In the genomic region with DNA sequence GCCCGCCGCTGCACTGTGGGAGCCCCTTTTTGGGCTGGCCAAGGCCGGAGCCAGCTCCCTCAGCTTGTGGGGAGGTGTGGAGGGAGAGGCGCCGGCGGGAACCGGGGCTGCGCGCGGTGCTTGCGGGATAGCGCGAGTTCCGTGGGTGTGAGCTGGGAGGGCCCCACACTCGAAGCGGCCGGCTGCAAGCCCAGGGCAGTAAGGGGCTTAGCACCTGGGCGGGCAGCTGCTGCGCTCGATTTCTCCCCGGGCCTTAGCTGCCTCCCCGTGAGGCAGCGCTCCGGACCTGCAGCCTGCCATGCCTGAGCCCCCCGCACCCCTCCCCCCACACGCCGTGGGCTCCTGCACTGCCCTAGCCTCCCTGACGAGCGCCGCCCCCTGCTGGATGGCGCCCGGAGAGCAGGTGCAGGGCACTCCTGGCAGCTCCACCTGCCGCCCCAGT, we compare ENCODE assay signal across 30 cellular contexts.
DNase-seq lines count a peak whose midpoint lies in the region; ATAC-seq and TF ChIP-seq lines count a peak whose summit lies in the region.
"Had no signal": no experiment of that assay in that cellular context is flagged by ENCODE, and none has a peak within 500 bp of the region (broad histone marks: within the 10 kb centered on the region; RNA-seq: fewer than 3 reads in every experiment).

No MANE protein-coding gene starts in this region.

- no peak overlapping the region for H3K27ac ChIP-seq in DND-41 (ENCODE audit: low read length)
- H3K27ac ChIP-seq in HUES6 (ENCODE audit: low read depth, low read length), result no peak overlapping the region
- H3K27ac ChIP-seq in hepatocyte, result no peak overlapping the region
- H3K27ac ChIP-seq in neural progenitor cell, result no peak overlapping the region
- H3K27ac ChIP-seq: esophagus squamous epithelium, foreskin keratinocyte, heart right ventricle, left lung, SK-N-MC, stomach, thyroid gland had no signal

- H3K9me3 ChIP-seq in DND-41 (ENCODE audit: insufficient read depth, low read length, severe bottlenecking) (no peaks in the 10 kb centered on the region), HUES6 (ENCODE audit: control insufficient read depth, insufficient read depth, low read depth, low read length) (no peaks in the 10 kb centered on the region), hepatocyte (ENCODE audit: low read depth) (no peaks in the 10 kb centered on the region), neural progenitor cell (ENCODE audit: low read depth) (no peaks in the 10 kb centered on the region)
- H3K9me3 ChIP-seq: thyroid gland had no signal

- H3K27me3 Mint-ChIP-seq in neural progenitor cell (ENCODE audit: insufficient read depth, low read depth), result peaks cover 3% of the 10 kb centered on the region
- no peaks in the 10 kb centered on the region for H3K27me3 Mint-ChIP-seq in activated CD8-positive, alpha-beta memory T cell treated with anti-CD3 and anti-CD28 coated beads, Interleukin-2, amount 10 ng/mL, durations not matched to agents 7 days and 5 days
- H3K27me3 Mint-ChIP-seq: activated naive CD4-positive, alpha-beta T cell treated with anti-CD3 and anti-CD28 coated beads, Interleukin-2, amount 50 U/mL, for 24 hours; dendritic cell treated with granulocyte-macrophage colony-stimulating factor and Interleukin-4, amounts not matched to agents 40 ng/mL and 50 ng/mL, for 4 days; memory B cell had no signal

- 43% methylated on average over 21 of the region's 33 CpGs for WGBS in hepatocyte (ENCODE audit: low lambda C conversion rate, missing lambda C conversion rate)

- H3K79me2 ChIP-seq in DND-41 (ENCODE audit: insufficient read depth, low read length), result no peaks in the 10 kb centered on the region
- H3K79me2 ChIP-seq in hepatocyte, result no peaks in the 10 kb centered on the region
- no peaks in the 10 kb centered on the region for H3K79me2 ChIP-seq in neural progenitor cell (ENCODE audit: low read depth)

- H3K36me3 ChIP-seq in DND-41 (ENCODE audit: insufficient read depth, low read length) (no peaks in the 10 kb centered on the region), HUES6 (ENCODE audit: control insufficient read depth, insufficient read depth, low read length) (no peaks in the 10 kb centered on the region), hepatocyte (replicated peaks; ENCODE audit: insufficient read depth, low read depth) (no peaks in the 10 kb centered on the region), neural progenitor cell (no peaks in the 10 kb centered on the region)
- H3K36me3 ChIP-seq: esophagus squamous epithelium, heart right ventricle, left lung, stomach, thyroid gland had no signal

- no peak for DNase-seq in DND-41
- peak; percentile 26 for DNase-seq in hepatocyte (ENCODE audit: low spot score)
- peak; percentile 49 for DNase-seq in neural progenitor cell (ENCODE audit: low spot score)
- no peak for DNase-seq in activated CD8-positive, alpha-beta memory T cell treated with anti-CD3 and anti-CD28 coated beads, Interleukin-2, amount 10 ng/mL, durations not matched to agents 7 days and 5 days
- no peak for DNase-seq in germinal center (ENCODE audit: low spot score)
- no peak for DNase-seq in KBM-7
- no peak for DNase-seq in DMS53 (lab: John Stamatoyannopoulos, UW)
- DNase-seq: ACHN; activated CD4-positive, alpha-beta T cell treated with anti-CD3 and anti-CD28 coated beads, Interleukin-2, amount 50 U/mL, for 4 hours; amniotic stem cell; DMS153; esophagus squamous epithelium; foreskin keratinocyte; heart right ventricle; HFFc6; NCI-H1105 treated with DMSO at 0.1 percent for 48 hours; NCI-H2029; NCI-H524; stimulated activated CD4-positive, alpha-beta T cell treated with anti-CD3 and anti-CD28 coated beads, Interleukin-4, amount 100 ng/mL, for 1 hour; stomach; T-helper 1 cell; thyroid gland had no signal

- no peak overlapping the region for H2AFZ ChIP-seq in DND-41 (ENCODE audit: low read depth, low read length)
- H2AFZ ChIP-seq in hepatocyte, result no peak overlapping the region
- peak overlapping the region; percentile 44 for H2AFZ ChIP-seq in neural progenitor cell (replicated peaks)

- H3K9ac ChIP-seq in DND-41 (ENCODE audit: low read depth, low read length), result no peak overlapping the region
- H3K9ac ChIP-seq in HUES6 (ENCODE audit: low read length), result no peak overlapping the region
- H3K9ac ChIP-seq in neural progenitor cell, result no peak overlapping the region

- no peaks in the 10 kb centered on the region for H3K36me3 Mint-ChIP-seq in neural progenitor cell
- H3K36me3 Mint-ChIP-seq in activated CD8-positive, alpha-beta memory T cell treated with anti-CD3 and anti-CD28 coated beads, Interleukin-2, amount 10 ng/mL, durations not matched to agents 7 days and 5 days, result no peaks in the 10 kb centered on the region
- H3K36me3 Mint-ChIP-seq: activated naive CD4-positive, alpha-beta T cell treated with anti-CD3 and anti-CD28 coated beads, Interleukin-2, amount 50 U/mL, for 24 hours; brain; memory B cell had no signal

- no peak overlapping the region for H3K4me3 ChIP-seq in DND-41 (ENCODE audit: low read depth in 1 of 2, low read length in 2 of 2)
- peak overlapping the region; percentile 15; the same call in 1 of the 2 replicates for H3K4me3 ChIP-seq in HUES6 (ENCODE audit: low read depth, low read length)
- no peak overlapping the region for H3K4me3 ChIP-seq in hepatocyte
- peak overlapping the region; percentile 24 for H3K4me3 ChIP-seq in neural progenitor cell
- H3K4me3 ChIP-seq: esophagus squamous epithelium, heart right ventricle, left lung, SK-N-MC, stomach, thyroid gland had no signal

- TF ChIP-seq CTCF in DND-41 (IDR thresholded peaks at IDR 0.05; ENCODE audit: borderline replicate concordance, extremely low read depth, low read length, poor library complexity, severe bottlenecking), result peak; percentile 11
- TF ChIP-seq CTCF in hepatocyte (IDR thresholded peaks at IDR 0.05; ENCODE audit: poor library complexity), result peak; percentile 31
- peak; percentile 46 for TF ChIP-seq CTCF in neural progenitor cell (IDR thresholded peaks at IDR 0.05)

- H3K9me2 ChIP-seq in hepatocyte (replicated peaks; ENCODE audit: insufficient read depth), result no peaks in the 10 kb centered on the region

- H3K27me3 ChIP-seq in DND-41 (ENCODE audit: insufficient read depth, low read length, poor library complexity) (no peaks in the 10 kb centered on the region), HUES6 (ENCODE audit: control insufficient read depth, insufficient read depth, low read length) (no peaks in the 10 kb centered on the region), hepatocyte (no peaks in the 10 kb centered on the region), neural progenitor cell (peaks cover 7% of the 10 kb centered on the region)
- H3K27me3 ChIP-seq: esophagus squamous epithelium, foreskin keratinocyte, heart right ventricle, left lung, stomach, thyroid gland had no signal

- H3K4me1 ChIP-seq in DND-41 (ENCODE audit: insufficient read depth, low read length), result no peaks in the 10 kb centered on the region
- H3K4me1 ChIP-seq in HUES6 (ENCODE audit: control insufficient read depth, insufficient read depth, low read length), result no peaks in the 10 kb centered on the region
- no peaks in the 10 kb centered on the region for H3K4me1 ChIP-seq in hepatocyte (ENCODE audit: insufficient read depth)
- no peaks in the 10 kb centered on the region for H3K4me1 ChIP-seq in neural progenitor cell
- H3K4me1 ChIP-seq: esophagus squamous epithelium, foreskin keratinocyte, heart right ventricle, left lung, stomach, thyroid gland had no signal

- H3F3A ChIP-seq in neural progenitor cell (ENCODE audit: low read depth), result no peaks in the 10 kb centered on the region

- H3K4me3 Mint-ChIP-seq in neural progenitor cell, result no peak overlapping the region
- H3K4me3 Mint-ChIP-seq in activated CD8-positive, alpha-beta memory T cell treated with anti-CD3 and anti-CD28 coated beads, Interleukin-2, amount 10 ng/mL, durations not matched to agents 7 days and 5 days, result no peak overlapping the region
- H3K4me3 Mint-ChIP-seq: activated naive CD4-positive, alpha-beta T cell treated with anti-CD3 and anti-CD28 coated beads, Interleukin-2, amount 50 U/mL, for 24 hours; brain; dendritic cell treated with granulocyte-macrophage colony-stimulating factor and Interleukin-4, amounts not matched to agents 40 ng/mL and 50 ng/mL, for 4 days; HFFc6; memory B cell had no signal

- no peak for ATAC-seq in DND-41 (ENCODE audit: insufficient read depth, low read depth)
- no peak for ATAC-seq in activated CD8-positive, alpha-beta memory T cell treated with anti-CD3 and anti-CD28 coated beads, Interleukin-2, amount 10 ng/mL, durations not matched to agents 7 days and 5 days
- ATAC-seq: foreskin keratinocyte, heart right ventricle, left lung, sciatic nerve had no signal

- CTCF ChIA-PET in activated CD8-positive, alpha-beta memory T cell treated with anti-CD3 and anti-CD28 coated beads, Interleukin-2, amount 10 ng/mL, durations not matched to agents 7 days and 5 days (lab: Charles Lee), result no interaction called here

- in situ Hi-C loops in KBM-7 (cut with MboI; ENCODE audit: low pct_unique_long_range_greater_than_20kb, low sequenced_read_pairs), result no loop called here

- H3K4me1 Mint-ChIP-seq in neural progenitor cell, result no peaks in the 10 kb centered on the region
- H3K4me1 Mint-ChIP-seq in activated CD8-positive, alpha-beta memory T cell treated with anti-CD3 and anti-CD28 coated beads, Interleukin-2, amount 10 ng/mL, durations not matched to agents 7 days and 5 days, result no peaks in the 10 kb centered on the region
- H3K4me1 Mint-ChIP-seq: activated naive CD4-positive, alpha-beta T cell treated with anti-CD3 and anti-CD28 coated beads, Interleukin-2, amount 50 U/mL, for 24 hours; brain; memory B cell had no signal

- H3K27ac Mint-ChIP-seq in neural progenitor cell, result no peak overlapping the region
- no peak overlapping the region for H3K27ac Mint-ChIP-seq in activated CD8-positive, alpha-beta memory T cell treated with anti-CD3 and anti-CD28 coated beads, Interleukin-2, amount 10 ng/mL, durations not matched to agents 7 days and 5 days
- H3K27ac Mint-ChIP-seq: activated naive CD4-positive, alpha-beta T cell treated with anti-CD3 and anti-CD28 coated beads, Interleukin-2, amount 50 U/mL, for 24 hours; brain; dendritic cell treated with granulocyte-macrophage colony-stimulating factor and Interleukin-4, amounts not matched to agents 40 ng/mL and 50 ng/mL, for 4 days; HFFc6; memory B cell had no signal

- no peaks in the 10 kb centered on the region for H4K20me1 ChIP-seq in DND-41 (ENCODE audit: insufficient read depth, low read length)
- H4K20me1 ChIP-seq in hepatocyte (ENCODE audit: insufficient read depth, poor library complexity, severe bottlenecking), result no peaks in the 10 kb centered on the region
- H4K20me1 ChIP-seq in neural progenitor cell (ENCODE audit: low read depth), result no peaks in the 10 kb centered on the region

- peaks cover 2% of the 10 kb centered on the region for H3K9me3 Mint-ChIP-seq in neural progenitor cell
- peaks cover 13% of the 10 kb centered on the region for H3K9me3 Mint-ChIP-seq in activated CD8-positive, alpha-beta memory T cell treated with anti-CD3 and anti-CD28 coated beads, Interleukin-2, amount 10 ng/mL, durations not matched to agents 7 days and 5 days (ENCODE audit: low read depth)
- H3K9me3 Mint-ChIP-seq: activated naive CD4-positive, alpha-beta T cell treated with anti-CD3 and anti-CD28 coated beads, Interleukin-2, amount 50 U/mL, for 24 hours had no signal

- H3K4me2 ChIP-seq in DND-41 (ENCODE audit: insufficient read depth, low read length), result no peak overlapping the region
- peak overlapping the region; percentile 70 for H3K4me2 ChIP-seq in hepatocyte
- no peak overlapping the region for H3K4me2 ChIP-seq in neural progenitor cell

Comparison
In these comparisons a context has a peak if more than half of its experiments do, and no peak if none do; other contexts are left out.
1. DNase-seq: peak in hepatocyte (single experiment) and neural progenitor cell (single experiment); none in DND-41 (single experiment), activated CD8-positive, alpha-beta memory T cell treated with anti-CD3 and anti-CD28 coated beads, Interleukin-2, amount 10 ng/mL, durations not matched to agents 7 days and 5 days (single experiment), germinal center (single experiment), KBM-7 (single experiment) and DMS53 (single experiment).
2. H3K4me3 ChIP-seq: peak in HUES6 (single experiment) and neural progenitor cell (single experiment); none in DND-41 (0 of 2) and hepatocyte (single experiment).
3. Peak in every context shown above with its lines, with median percentiles within 50 percentile points of each other: CTCF ChIP-seq.